Comparison of ENCODE assay signal across 8 cellular contexts in genomic region chr3:179071161-179071568, GRCh38. TPM values are rescaled to one million over a fixed set of nuclear protein-coding genes. Genes with fewer than 3 reads are reported as not detected.
A peak's percentile ranks its signal among the peaks of the same experiment; 100 is the strongest.
DNase-seq lines count a peak whose midpoint lies in the region; ATAC-seq and TF ChIP-seq lines count a peak whose summit lies in the region.

No MANE protein-coding gene starts in this region.

- TF ChIP-seq CTCF in mammary epithelial cell (conservative IDR thresholded peaks at IDR 0.05 in 1 of 2, IDR thresholded peaks at IDR 0.05 in 1 of 2; ENCODE audit: extremely low read depth in 1 of 2, insufficient read depth in 1 of 2, low read depth in 1 of 2, low read length in 2 of 2) (no peak), lower leg skin (IDR thresholded peaks at IDR 0.05) (no peak)

- no peaks in the 10 kb centered on the region for H4K20me1 ChIP-seq in mammary epithelial cell (ENCODE audit: insufficient read depth, low read length)

- in situ Hi-C loops in mammary epithelial cell (cut with MboI; ENCODE audit: low sequenced_read_pairs in 2 of 2) = no loop called here

- dilution Hi-C loops in mammary epithelial cell (cut with HindIII; ENCODE audit: low sequenced_read_pairs) = loop anchor here (5.0 kb wide), 1 partner anchor 34 kb away; no protein-coding TSS in a partner anchor

- peak overlapping the region; percentile 89 for H3K4me2 ChIP-seq in mammary epithelial cell (ENCODE audit: insufficient read depth, low read depth, low read length)

- no peak for TF ChIP-seq POLR2A in lower leg skin (IDR thresholded peaks at IDR 0.05)

- BruUV-seq in mammary epithelial cell (replicated peaks; lab: Mats Ljungman, UMichigan) = no TSS peak

- H3K4me3 ChIP-seq in mammary epithelial cell (replicated peaks in 1 of 3; ENCODE audit: insufficient read depth in 1 of 3, low read depth in 2 of 3, low read length in 3 of 3) = peak overlapping the region; percentile 54 to 75 (median 74)
- H3K4me3 ChIP-seq in lower leg skin (ENCODE audit: low read depth, poor library complexity, severe bottlenecking) = peak overlapping the region; percentile 89

- H3K9ac ChIP-seq in mammary epithelial cell (ENCODE audit: insufficient read depth, low read length) = peak overlapping the region; percentile 95

- ATAC-seq in GM21390 (IDR thresholded peaks at IDR 0.05; ENCODE audit: unreplicated experiment) = peak; percentile 36

- peak overlapping the region; percentile 90 for H2AFZ ChIP-seq in mammary epithelial cell (ENCODE audit: low read depth, low read length)

- H3K36me3 ChIP-seq in mammary epithelial cell (ENCODE audit: insufficient read depth, low read length) = peaks cover 10% of the 10 kb centered on the region

- WGBS in mammary epithelial cell (ENCODE audit: low coverage, missing lambda C conversion rate) = 4% methylated on average over 21 of the region's 21 CpGs
- 1 to 2% methylated on average over 19 to 21 of the region's 21 CpGs for WGBS in lower leg skin, 2 donors

- peaks cover 54% of the 10 kb centered on the region for H3K79me2 ChIP-seq in mammary epithelial cell (ENCODE audit: insufficient read depth, low read length)

- DNase-seq in COR-L47 (lab: John Stamatoyannopoulos, UW) (peak; percentile 70), HT1080 (ENCODE audit: low read depth) (peak; percentile 63), UCSD-AML1 (lab: John Stamatoyannopoulos, UW; ENCODE audit: unreplicated experiment) (peak; percentile 61), mammary epithelial cell (peak; percentile 78), lower leg skin (ENCODE audit: low spot score in 2 of 2) (no peak), OCI-M2 (lab: John Stamatoyannopoulos, UW; ENCODE audit: unreplicated experiment) (no peak)
- DNase-seq in stimulated activated CD4-positive, alpha-beta T cell treated with anti-CD3 and anti-CD28 coated beads, TNF-alpha, amount 100 ng/mL, for 48 hours (ENCODE audit: low read depth in 3 of 3) = peak; percentile 28 to 43 (median 29)

- no peaks in the 10 kb centered on the region for H3K9me3 ChIP-seq in mammary epithelial cell (replicated peaks; ENCODE audit: insufficient read depth, low read length)

- intact Hi-C loops in mammary epithelial cell (cut with micrococcal nuclease) = loop anchor here (1.0 kb wide), 1 partner anchor 44 kb away; no protein-coding TSS in a partner anchor
- intact Hi-C loops in lower leg skin (cut with DNase I; ENCODE audit: low total_unique reads) = no loop called here

- H3K27ac ChIP-seq in mammary epithelial cell (ENCODE audit: insufficient read depth, low read depth, low read length) = peak overlapping the region; percentile 94

- CTCF ChIA-PET in mammary epithelial cell (lab: Charles Lee; ENCODE audit: low non-redundant PET) = interaction anchor here (0.6 to 0.7 kb wide), 3 partner anchors 33 to 37 kb away, joined by 3 to 6 read pairs (median 5); no protein-coding TSS in a partner anchor

- H3K4me1 ChIP-seq in mammary epithelial cell (ENCODE audit: insufficient read depth, low read length) = peaks cover 22% of the 10 kb centered on the region

- no peaks in the 10 kb centered on the region for H3K27me3 ChIP-seq in mammary epithelial cell (ENCODE audit: insufficient read depth, low read length)

RNA-seq across cellular contexts. Expression of gene ZMAT3, which starts 0.4 kb away (rescaled TPM):
- total RNA-seq in HT1080 (2014; rRNA removed; shearing (Covaris generic)) = 16.6 and 17.0 TPM in 2 replicates
- polyA plus RNA-seq in HT1080 (2015; cell fraction: cytosol; rRNA removed) = 43.8 and 59.4 TPM in 2 replicates
- 33.2 and 37.0 TPM in 2 replicates for polyA plus RNA-seq in HT1080 (2015; cell fraction: nucleus; rRNA removed)
- total RNA-seq in mammary epithelial cell = 10 to 100 TPM; 31.3 to 56.2 TPM
- polyA plus RNA-seq in mammary epithelial cell = 24.4 TPM
- polyA minus RNA-seq in mammary epithelial cell = 64.2 TPM
- 10 to 100 TPM in 2 of 4 donors, 1 to 10 TPM in 2; 6.3 to 11.2 (median 10.2) TPM for total RNA-seq in lower leg skin

Comparison
In these comparisons a context has a peak if more than half of its experiments do, and no peak if none do; other contexts are left out.
1. DNase-seq: peak in COR-L47 (single experiment), HT1080 (single experiment), UCSD-AML1 (single experiment), mammary epithelial cell (single experiment) and stimulated activated CD4-positive, alpha-beta T cell treated with anti-CD3 and anti-CD28 coated beads, TNF-alpha, amount 100 ng/mL, for 48 hours (3 of 3); none in lower leg skin (0 of 2) and OCI-M2 (single experiment).